ENCODE assay signal across 8 cellular contexts in the genomic region with DNA sequence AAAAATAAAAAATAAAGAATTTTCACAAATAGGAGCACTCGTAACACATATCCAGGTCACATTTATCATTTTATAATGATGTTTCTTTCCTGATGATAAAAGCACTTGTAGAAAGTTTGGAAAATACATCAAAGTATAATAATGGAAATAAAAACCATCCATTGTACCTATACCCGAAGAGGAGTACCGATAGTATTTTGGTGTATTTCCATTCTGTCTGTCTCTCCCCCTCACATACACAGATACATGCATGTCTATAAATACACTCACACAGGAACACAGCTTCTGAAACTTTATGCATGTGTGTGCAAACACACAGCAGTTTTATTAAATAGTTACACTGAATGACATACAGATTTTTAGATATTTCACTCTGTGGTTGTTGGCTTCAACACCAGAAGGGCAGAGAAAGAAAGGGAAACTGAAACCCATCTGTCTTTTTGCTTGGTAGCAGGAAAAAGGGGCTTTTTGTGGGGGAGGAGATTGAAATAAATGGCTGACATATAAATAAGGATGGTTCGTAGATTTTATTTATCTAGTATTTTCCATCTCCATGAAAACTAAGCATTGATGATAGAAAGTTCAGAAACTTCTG.
DNase-seq lines count a peak whose midpoint lies in the region; ATAC-seq and TF ChIP-seq lines count a peak whose summit lies in the region.

No MANE protein-coding gene starts in this region.

- H3K27ac Mint-ChIP-seq in activated CD4-positive, alpha-beta T cell treated with anti-CD3 and anti-CD28 coated beads, Interleukin-2, amount 10 ng/mL, durations not matched to agents 24 days and 14 days: peak overlapping the region; percentile 85

- H3K4me2 ChIP-seq in skeletal muscle satellite cell (ENCODE audit: low read length): peak overlapping the region; percentile 83

- H3K4me1 ChIP-seq in skeletal muscle satellite cell (ENCODE audit: control insufficient read depth, insufficient read depth, low read length): peaks cover 41% of the 10 kb centered on the region

- intact Hi-C loops in activated CD4-positive, alpha-beta T cell treated with anti-CD3 and anti-CD28 coated beads, Interleukin-2, amount 10 ng/mL, durations not matched to agents 24 days and 14 days (cut with micrococcal nuclease): loop anchor here (1.0 to 10.0 kb wide), 7 partner anchors 10 to 503 kb away; a partner anchor contains a TSS

- H3K4me3 ChIP-seq in astrocyte of the spinal cord (ENCODE audit: low read depth, low read length) (peak overlapping the region; percentile 20), skeletal muscle satellite cell (ENCODE audit: low read length) (peak overlapping the region; percentile 60)

- in situ Hi-C loops in astrocyte of the spinal cord (cut with HindIII; ENCODE audit: low sequenced_read_pairs): no loop called here

- H3K27me3 Mint-ChIP-seq in activated CD4-positive, alpha-beta T cell treated with anti-CD3 and anti-CD28 coated beads, Interleukin-2, amount 10 ng/mL, durations not matched to agents 24 days and 14 days: no peaks in the 10 kb centered on the region

- H3K4me1 Mint-ChIP-seq in activated CD4-positive, alpha-beta T cell treated with anti-CD3 and anti-CD28 coated beads, Interleukin-2, amount 10 ng/mL, durations not matched to agents 24 days and 14 days: peaks cover 54% of the 10 kb centered on the region

- peak overlapping the region; percentile 44 for H3K9ac ChIP-seq in skeletal muscle satellite cell (ENCODE audit: low read depth, low read length)

- no peaks in the 10 kb centered on the region for H3K9me3 ChIP-seq in skeletal muscle satellite cell (replicated peaks; ENCODE audit: low read length)

- no peaks in the 10 kb centered on the region for H3K36me3 ChIP-seq in skeletal muscle satellite cell (ENCODE audit: insufficient read depth, low read length)

- H3K27me3 ChIP-seq in skeletal muscle satellite cell (ENCODE audit: control insufficient read depth, insufficient read depth, low read length): no peaks in the 10 kb centered on the region

- no peaks in the 10 kb centered on the region for H3K9me3 Mint-ChIP-seq in activated CD4-positive, alpha-beta T cell treated with anti-CD3 and anti-CD28 coated beads, Interleukin-2, amount 10 ng/mL, durations not matched to agents 24 days and 14 days

- peaks cover 8% of the 10 kb centered on the region for H3K36me3 Mint-ChIP-seq in activated CD4-positive, alpha-beta T cell treated with anti-CD3 and anti-CD28 coated beads, Interleukin-2, amount 10 ng/mL, durations not matched to agents 24 days and 14 days (ENCODE audit: low read depth)

- TF ChIP-seq CTCF in astrocyte of the spinal cord (IDR thresholded peaks at IDR 0.05; ENCODE audit: low read depth, low read length): no peak

- ATAC-seq in HG03135 (IDR thresholded peaks at IDR 0.05; ENCODE audit: unreplicated experiment): peak; percentile 49

- peak; percentile 80 for DNase-seq in activated CD4-positive, alpha-beta T cell treated with anti-CD3 and anti-CD28 coated beads, Interleukin-2, amount 10 ng/mL, durations not matched to agents 24 days and 14 days
- DNase-seq in activated CD4-positive, alpha-beta T cell treated with anti-CD3 and anti-CD28 coated beads for 1 hour: no peak
- DNase-seq in astrocyte of the spinal cord (ENCODE audit: low read depth, low spot score) (peak; percentile 49), DMS53 (lab: John Stamatoyannopoulos, UW) (no peak), ecto neural progenitor cell (ENCODE audit: low spot score) (no peak), DMS79 treated with DMSO at 0.1 percent for 48 hours (lab: John Stamatoyannopoulos, UW) (no peak)

- peak overlapping the region; percentile 88 for H3K4me3 Mint-ChIP-seq in activated CD4-positive, alpha-beta T cell treated with anti-CD3 and anti-CD28 coated beads, Interleukin-2, amount 10 ng/mL, durations not matched to agents 24 days and 14 days

Comparison
In these comparisons a context has a peak if more than half of its experiments do, and no peak if none do; other contexts are left out.
1. DNase-seq: peak in activated CD4-positive, alpha-beta T cell treated with anti-CD3 and anti-CD28 coated beads, Interleukin-2, amount 10 ng/mL, durations not matched to agents 24 days and 14 days (single experiment) and astrocyte of the spinal cord (single experiment); none in activated CD4-positive, alpha-beta T cell treated with anti-CD3 and anti-CD28 coated beads for 1 hour (single experiment), DMS53 (single experiment), ecto neural progenitor cell (single experiment) and DMS79 treated with DMSO at 0.1 percent for 48 hours (single experiment).